8 cellular contexts compared by ENCODE assay signal in the genomic region with DNA sequence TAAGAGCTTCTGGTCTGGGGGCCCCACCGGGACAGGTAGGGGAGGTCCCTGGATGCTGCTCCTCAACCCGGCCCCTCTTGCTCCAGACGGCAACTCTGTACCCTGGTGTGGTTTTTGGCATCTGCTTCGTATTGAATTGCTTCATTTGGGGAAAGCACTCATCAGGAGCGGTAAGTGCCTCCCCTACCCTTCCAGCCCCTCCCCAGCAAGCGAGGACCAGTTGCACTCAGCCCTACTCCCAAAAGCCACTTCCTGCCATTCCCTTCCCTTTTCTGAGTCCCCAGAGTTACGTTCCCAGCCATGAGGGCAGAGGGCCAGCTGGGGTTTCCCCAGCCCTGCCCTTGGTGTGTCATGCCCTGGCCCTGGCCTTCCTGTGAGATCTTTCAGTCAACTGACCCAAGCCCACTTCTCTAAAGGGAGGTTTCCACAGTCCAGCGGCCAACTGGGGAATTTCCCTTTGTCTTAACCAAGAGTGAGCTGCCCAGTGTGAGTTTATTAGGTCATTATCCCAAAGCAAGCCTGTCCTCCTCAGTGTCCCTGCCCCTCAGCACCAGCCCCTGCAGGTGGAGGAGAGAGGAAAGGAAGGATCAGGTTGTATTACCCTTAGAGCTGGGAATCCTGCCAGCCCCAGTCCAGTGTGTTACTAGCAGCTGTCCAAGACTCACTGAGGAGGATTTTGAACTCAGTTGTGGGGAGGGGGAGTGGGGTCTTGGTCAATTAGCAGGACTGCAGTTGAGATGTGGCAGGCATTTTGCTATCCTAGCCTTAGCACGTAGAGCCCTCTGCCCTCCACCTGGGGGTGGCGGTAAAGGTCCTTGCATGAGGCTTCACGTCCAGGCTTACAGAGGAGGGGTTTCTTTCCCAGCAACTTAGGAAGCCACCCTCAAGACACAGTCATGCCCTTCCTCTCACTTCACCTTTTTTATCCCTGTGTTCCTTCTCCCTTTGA. TPM values are rescaled to one million over a fixed set of nuclear protein-coding genes. Genes with fewer than 3 reads are reported as not detected.
A peak's percentile ranks its signal among the peaks of the same experiment; 100 is the strongest.
DNase-seq lines count a peak whose midpoint lies in the region; ATAC-seq and TF ChIP-seq lines count a peak whose summit lies in the region.

No MANE protein-coding gene starts in this region.

- no peak overlapping the region for H3K4me3 Mint-ChIP-seq in activated naive CD8-positive, alpha-beta T cell
- H3K4me3 Mint-ChIP-seq in activated naive CD8-positive, alpha-beta T cell treated with anti-CD3 and anti-CD28 coated beads for 36 hours, result no peak overlapping the region
- H3K4me3 Mint-ChIP-seq in endodermal cell, result no peak overlapping the region

- TF ChIP-seq CTCF in NB4 (IDR thresholded peaks at IDR 0.05; ENCODE audit: low read depth, low read length) (peak; percentile 59), endodermal cell (conservative IDR thresholded peaks at IDR 0.05) (peak; percentile 90)

- 82 to 89% methylated on average over 5 to 11 of the region's 11 CpGs for WGBS in endodermal cell (ENCODE audit: insufficient coverage in 1 of 2, insufficient read length in 1 of 2), 2 experiments

- H3K27ac ChIP-seq in endodermal cell (ENCODE audit: low read depth, low read length), result peak overlapping the region; percentile 29

- H3K27me3 ChIP-seq in endodermal cell (ENCODE audit: control insufficient read depth, insufficient read depth, low read length, poor library complexity, severe bottlenecking), result no peaks in the 10 kb centered on the region

- peaks cover 2% of the 10 kb centered on the region for H3K4me1 ChIP-seq in endodermal cell (ENCODE audit: control insufficient read depth, insufficient read depth, low read length)

- peaks cover 2% of the 10 kb centered on the region for H3K4me1 Mint-ChIP-seq in activated naive CD8-positive, alpha-beta T cell (ENCODE audit: low read depth)
- H3K4me1 Mint-ChIP-seq in activated naive CD8-positive, alpha-beta T cell treated with anti-CD3 and anti-CD28 coated beads for 36 hours, result peaks cover 9% of the 10 kb centered on the region
- peaks cover 2% of the 10 kb centered on the region for H3K4me1 Mint-ChIP-seq in endodermal cell

- H3K36me3 ChIP-seq in endodermal cell (ENCODE audit: control insufficient read depth, insufficient read depth, low read length), result peaks cover 67% of the 10 kb centered on the region

- peaks cover 2% of the 10 kb centered on the region for H3K36me3 Mint-ChIP-seq in activated naive CD8-positive, alpha-beta T cell
- H3K36me3 Mint-ChIP-seq in activated naive CD8-positive, alpha-beta T cell treated with anti-CD3 and anti-CD28 coated beads for 36 hours, result peaks cover 28% of the 10 kb centered on the region
- H3K36me3 Mint-ChIP-seq in endodermal cell (ENCODE audit: low read depth), result peaks cover 77% of the 10 kb centered on the region

- no peaks in the 10 kb centered on the region for H3K27me3 Mint-ChIP-seq in activated naive CD8-positive, alpha-beta T cell
- no peaks in the 10 kb centered on the region for H3K27me3 Mint-ChIP-seq in activated naive CD8-positive, alpha-beta T cell treated with anti-CD3 and anti-CD28 coated beads for 36 hours
- H3K27me3 Mint-ChIP-seq in endodermal cell (ENCODE audit: insufficient read depth), result no peaks in the 10 kb centered on the region

- no peak for TF ChIP-seq POLR2A in NB4 (IDR thresholded peaks at IDR 0.05; ENCODE audit: extremely low read depth, insufficient read length)

- H3K9me3 Mint-ChIP-seq in activated naive CD8-positive, alpha-beta T cell (ENCODE audit: low read depth), result no peaks in the 10 kb centered on the region
- H3K9me3 Mint-ChIP-seq in activated naive CD8-positive, alpha-beta T cell treated with anti-CD3 and anti-CD28 coated beads for 36 hours, result no peaks in the 10 kb centered on the region
- no peaks in the 10 kb centered on the region for H3K9me3 Mint-ChIP-seq in endodermal cell

- no peaks in the 10 kb centered on the region for H3K9me3 ChIP-seq in endodermal cell (ENCODE audit: control insufficient read depth, low read length)

- peak overlapping the region; percentile 46 for H3K27ac Mint-ChIP-seq in activated naive CD8-positive, alpha-beta T cell
- H3K27ac Mint-ChIP-seq in activated naive CD8-positive, alpha-beta T cell treated with anti-CD3 and anti-CD28 coated beads for 36 hours, result no peak overlapping the region
- peak overlapping the region; percentile 84 for H3K27ac Mint-ChIP-seq in endodermal cell

- H3K4me3 ChIP-seq in NB4 (ENCODE audit: low read depth, low read length) (no peak overlapping the region), endodermal cell (ENCODE audit: low read length) (no peak overlapping the region)

- H3K9ac ChIP-seq in endodermal cell (ENCODE audit: extremely low read depth, low read length, poor library complexity, severe bottlenecking), result no peak overlapping the region

- no peak for ATAC-seq in GM18909 (IDR thresholded peaks at IDR 0.05; ENCODE audit: poor library complexity, unreplicated experiment)

- no peak for DNase-seq in activated naive CD8-positive, alpha-beta T cell treated with anti-CD3 and anti-CD28 coated beads for 36 hours
- DNase-seq in NB4 (ENCODE audit: low read depth) (peak; percentile 95), UCSD-AML1 (lab: John Stamatoyannopoulos, UW; ENCODE audit: unreplicated experiment) (peak; percentile 87), endodermal cell (peak; percentile 89), medulla oblongata (ENCODE audit: extremely low spot score) (peak; percentile 90), stromal cell of bone marrow (ENCODE audit: low read depth) (peak; percentile 92)

RNA-seq across cellular contexts. Expression of a gene that starts 45.8 kb away (rescaled TPM):
- 10 to 100 TPM; 39.2 to 42.5 TPM for total RNA-seq in activated naive CD8-positive, alpha-beta T cell treated with anti-CD3 and anti-CD28 coated beads for 36 hours
- 10 to 100 TPM; 77.2 to 84.8 TPM for total RNA-seq in endodermal cell
- polyA plus RNA-seq in endodermal cell (2013, experiment 1 of 2), result 46.0 TPM
- polyA plus RNA-seq in endodermal cell (2013, experiment 2 of 2), result 44.3 TPM

RNA-seq across cellular contexts. Expression of a gene that starts 52.3 kb away (rescaled TPM):
- 10 to 100 TPM; 86.9 to 87.2 TPM for total RNA-seq in activated naive CD8-positive, alpha-beta T cell treated with anti-CD3 and anti-CD28 coated beads for 36 hours
- total RNA-seq in endodermal cell, result 10 to 100 TPM; 25.5 to 34.5 TPM
- polyA plus RNA-seq in endodermal cell (2013, experiment 1 of 2), result 30.1 TPM
- 26.0 TPM for polyA plus RNA-seq in endodermal cell (2013, experiment 2 of 2)

RNA-seq across cellular contexts. Expression of a gene that starts 52.4 kb away (rescaled TPM):
- total RNA-seq in activated naive CD8-positive, alpha-beta T cell treated with anti-CD3 and anti-CD28 coated beads for 36 hours, result 10 to 100 TPM; 64.0 to 65.7 TPM
- total RNA-seq in endodermal cell, result 10 to 100 TPM; 43.9 to 44.8 TPM
- polyA plus RNA-seq in endodermal cell (2013, experiment 1 of 2), result 27.7 TPM
- polyA plus RNA-seq in endodermal cell (2013, experiment 2 of 2), result 25.8 TPM
